In genomic region chr1:1273535-1274298, GRCh38 we compare ENCODE assay signal across 8 cellular contexts. TPM values are rescaled to one million over a fixed set of nuclear protein-coding genes. Genes with fewer than 3 reads are reported as not detected.
DNase-seq lines count a peak whose midpoint lies in the region; ATAC-seq and TF ChIP-seq lines count a peak whose summit lies in the region.

Gene UBE2J2 (minus strand): TSS chr1:1273854. CDS start chr1:1267992, 5,862 bp downstream.

- H3K4me2 ChIP-seq in neural progenitor cell: peak within 1 kb of the TSS; percentile 98

- H3K27ac ChIP-seq in neural progenitor cell (peak within 1 kb of the TSS; percentile 64), stomach smooth muscle (ENCODE audit: low read length) (no peak within 1 kb of the TSS)

- peak; percentile 78 for ATAC-seq in GM21825 (IDR thresholded peaks at IDR 0.05; ENCODE audit: unreplicated experiment)

- H3K36me3 Mint-ChIP-seq in neural progenitor cell: peaks cover 13% of the 10 kb centered on the region

- no peaks in the 10 kb centered on the region for H3F3A ChIP-seq in neural progenitor cell (ENCODE audit: low read depth)

- H3K27me3 Mint-ChIP-seq in neural progenitor cell (ENCODE audit: insufficient read depth, low read depth): peaks cover 4% of the 10 kb centered on the region

- H3K36me3 ChIP-seq in neural progenitor cell (no peaks in the 10 kb centered on the region), stomach smooth muscle (ENCODE audit: control insufficient read depth in 2 of 2, insufficient read depth in 2 of 2, low read length in 2 of 2) (peaks cover 0 to 2% of the 10 kb centered on the region in 2 donors)

- DNase-seq in DMS53 (lab: John Stamatoyannopoulos, UW) (peak; percentile 95), LoVo (ENCODE audit: low spot score) (peak; percentile 93), SIG-M5 treated with dmso at 0.1 percent for 504 hours (lab: John Stamatoyannopoulos, UW; ENCODE audit: unreplicated experiment) (peak; percentile 86), activated gamma-delta T cell treated with Interleukin-2 at 50 U/mL for 16 hours (peak; percentile 93), foreskin fibroblast (peak; percentile 91 to 97), neural progenitor cell (ENCODE audit: low spot score) (peak; percentile 97)

- H3K4me3 ChIP-seq in foreskin fibroblast (ENCODE audit: low read depth in 1 of 2, low read length in 2 of 2) (peak within 1 kb of the TSS; percentile 88 to 95), neural progenitor cell (peak within 1 kb of the TSS; percentile 100), stomach smooth muscle (ENCODE audit: low read length in 2 of 2) (peak within 1 kb of the TSS; percentile 90 to 95)

- peaks cover 46% of the 10 kb centered on the region for H3K79me2 ChIP-seq in neural progenitor cell (ENCODE audit: low read depth)

- no peaks in the 10 kb centered on the region for H3K27me3 ChIP-seq in neural progenitor cell
- H3K27me3 ChIP-seq in stomach smooth muscle (ENCODE audit: control insufficient read depth in 1 of 2, insufficient read depth in 2 of 2, low read length in 2 of 2): no peaks in the 10 kb centered on the region

- H3K27ac Mint-ChIP-seq in neural progenitor cell: no peak within 1 kb of the TSS

- H2AFZ ChIP-seq in neural progenitor cell (replicated peaks): no peak within 1 kb of the TSS

- H3K4me3 Mint-ChIP-seq in neural progenitor cell: peak within 1 kb of the TSS; percentile 91

- no peaks in the 10 kb centered on the region for H3K9me3 ChIP-seq in neural progenitor cell (ENCODE audit: low read depth)
- no peaks in the 10 kb centered on the region for H3K9me3 ChIP-seq in stomach smooth muscle (ENCODE audit: control insufficient read depth in 2 of 2, low read length in 2 of 2)

- no peak for TF ChIP-seq CTCF in foreskin fibroblast (IDR thresholded peaks at IDR 0.05; ENCODE audit: low read depth, low read length)
- TF ChIP-seq CTCF in neural progenitor cell (IDR thresholded peaks at IDR 0.05): no peak

- H3K4me1 Mint-ChIP-seq in neural progenitor cell: peaks cover 30% of the 10 kb centered on the region

- peak within 1 kb of the TSS; percentile 96 for H3K9ac ChIP-seq in neural progenitor cell
- peak within 1 kb of the TSS; percentile 80 to 92 for H3K9ac ChIP-seq in stomach smooth muscle (ENCODE audit: low read length in 2 of 2)

- peaks cover 42% of the 10 kb centered on the region for H4K20me1 ChIP-seq in neural progenitor cell (ENCODE audit: low read depth)

- H3K4me1 ChIP-seq in neural progenitor cell (peaks cover 12% of the 10 kb centered on the region), stomach smooth muscle (ENCODE audit: control insufficient read depth, insufficient read depth, low read length) (peaks cover 44% of the 10 kb centered on the region)

- H3K9me3 Mint-ChIP-seq in neural progenitor cell: peaks cover 2% of the 10 kb centered on the region

RNA-seq across cellular contexts. Expression of gene UBE2J2, which starts in this region (rescaled TPM):
- 32.9 and 39.2 TPM in 2 replicates for total RNA-seq in neural progenitor cell (ENCODE audit: low replicate concordance)
